Comparison of ENCODE assay signal across 12 cellular contexts in the genomic region with DNA sequence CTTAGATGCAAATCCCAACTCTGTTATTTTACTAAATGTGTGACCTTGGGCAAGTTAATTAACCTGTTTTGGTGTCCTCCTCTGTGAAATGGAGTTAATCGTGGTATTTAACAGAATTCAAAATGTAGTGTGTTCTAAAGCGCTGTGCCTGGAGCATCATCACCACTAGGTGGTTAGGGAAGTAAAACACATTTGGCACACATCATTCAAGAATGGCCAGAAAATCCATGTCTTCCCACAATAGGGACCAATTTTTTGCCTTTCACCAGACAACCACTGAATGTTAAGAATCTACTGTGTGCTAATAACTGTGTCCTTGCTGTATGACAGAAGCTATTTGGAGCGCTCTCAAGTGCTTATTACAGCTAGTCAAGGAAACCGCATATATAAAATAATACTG.
DNase-seq lines count a peak whose midpoint lies in the region; ATAC-seq, FAIRE-seq and TF ChIP-seq lines count a peak whose summit lies in the region.
"Had no signal": no experiment of that assay in that cellular context is flagged by ENCODE, and none has a peak within 500 bp of the region (broad histone marks: within the 10 kb centered on the region; RNA-seq: fewer than 3 reads in every experiment).

No MANE protein-coding gene starts in this region.

- no peak for TF ChIP-seq RAD21 in IMR-90 (IDR thresholded peaks at IDR 0.05; ENCODE audit: low read length)

- H3K27ac Mint-ChIP-seq in Calu3 (ENCODE audit: unreplicated experiment) = no peak overlapping the region
- H3K27ac Mint-ChIP-seq in stimulated activated effector memory CD8-positive, alpha-beta T cell treated with anti-CD3 and anti-CD28 coated beads, Interleukin-12 subunit alpha, Interleukin-12 subunit beta, amount 100 ng/mL, for 72 hours = no peak overlapping the region

- no peak overlapping the region for H3K4ac ChIP-seq in IMR-90 (ENCODE audit: low read depth, low read length)

- DNase-seq in Calu3 (no peak), IMR-90 (no peak), adipocyte (ENCODE audit: low read depth) (peak; percentile 39), keratinocyte (ENCODE audit: low read depth, low spot score) (no peak), kidney (no peak), NCI-H446 treated with DMSO at 0.1 percent for 48 hours (lab: John Stamatoyannopoulos, UW) (no peak), UCSD-AML1 (lab: John Stamatoyannopoulos, UW; ENCODE audit: unreplicated experiment) (no peak)
- no peak for DNase-seq in stimulated activated effector memory CD8-positive, alpha-beta T cell treated with anti-CD3 and anti-CD28 coated beads, Interleukin-12 subunit alpha, Interleukin-12 subunit beta, amount 100 ng/mL, for 72 hours (ENCODE audit: low spot score in 2 of 2)
- DNase-seq: amniotic stem cell; naive thymus-derived CD8-positive, alpha-beta T cell; NCI-H1436 had no signal

- peaks cover 41% of the 10 kb centered on the region for H3K36me3 Mint-ChIP-seq in Calu3 (ENCODE audit: insufficient read depth, unreplicated experiment)
- peaks cover 27% of the 10 kb centered on the region for H3K36me3 Mint-ChIP-seq in stimulated activated effector memory CD8-positive, alpha-beta T cell treated with anti-CD3 and anti-CD28 coated beads, Interleukin-12 subunit alpha, Interleukin-12 subunit beta, amount 100 ng/mL, for 72 hours
- H3K36me3 Mint-ChIP-seq: naive thymus-derived CD8-positive, alpha-beta T cell had no signal

- no peaks in the 10 kb centered on the region; the same call in 1 of the 2 replicates for H4K20me1 ChIP-seq in IMR-90 (ENCODE audit: insufficient read depth, low read length)
- H4K20me1 ChIP-seq in keratinocyte (ENCODE audit: control insufficient read depth, extremely low read depth, insufficient read depth, low read length) = no peaks in the 10 kb centered on the region

- no peaks in the 10 kb centered on the region for H3K9me3 ChIP-seq in IMR-90 (ENCODE audit: control insufficient read depth, insufficient read depth, low read length)
- no peaks in the 10 kb centered on the region for H3K9me3 ChIP-seq in adipocyte (ENCODE audit: control insufficient read depth, low read length)
- H3K9me3 ChIP-seq in keratinocyte (ENCODE audit: control insufficient read depth, low read depth, low read length) = no peaks in the 10 kb centered on the region
- H3K9me3 ChIP-seq in kidney (ENCODE audit: control insufficient read depth in 1 of 2, low read length in 2 of 2) = no peaks in the 10 kb centered on the region

- TF ChIP-seq CTCF in Calu3 (IDR thresholded peaks at IDR 0.05; ENCODE audit: unreplicated experiment) (peak; percentile 11), IMR-90 (conservative IDR thresholded peaks at IDR 0.05; ENCODE audit: low read depth, low read length) (no peak; the same call in 1 of the 2 replicates), keratinocyte (optimal IDR thresholded peaks at IDR 0.05 in 1 of 3, IDR thresholded peaks at IDR 0.05 in 1 of 3, conservative IDR thresholded peaks at IDR 0.05 in 1 of 3; ENCODE audit: extremely low read depth in 1 of 3, insufficient read depth in 2 of 3, low read length in 3 of 3) (peak; percentile 6 to 22 (median 14)), kidney (IDR thresholded peaks at IDR 0.05; ENCODE audit: borderline replicate concordance, extremely low read depth, insufficient read depth) (no peak)

- H3K9me1 ChIP-seq in IMR-90 (ENCODE audit: insufficient read depth, low read length) (no peaks in the 10 kb centered on the region), keratinocyte (ENCODE audit: control insufficient read depth, extremely low read depth, insufficient read depth, low read length) (no peaks in the 10 kb centered on the region)

- no peak overlapping the region for H4K5ac ChIP-seq in IMR-90 (ENCODE audit: low read depth, low read length)

- no peak for TF ChIP-seq POLR2A in IMR-90 (IDR thresholded peaks at IDR 0.05; ENCODE audit: low read depth, low read length)

- no peak overlapping the region for H4K8ac ChIP-seq in IMR-90 (ENCODE audit: low read depth in 2 of 2, low read length in 2 of 2)

- BruUV-seq in Calu3 (replicated peaks; lab: Mats Ljungman, UMichigan) (no TSS peak), IMR-90 (replicated peaks; lab: Mats Ljungman, UMichigan) (no TSS peak)

- H3K9ac ChIP-seq in IMR-90 (ENCODE audit: low read depth, low read length) = no peak overlapping the region
- H3K9ac ChIP-seq in adipocyte (ENCODE audit: low read length) = no peak overlapping the region
- H3K9ac ChIP-seq in keratinocyte (ENCODE audit: control insufficient read depth, extremely low read depth, insufficient read depth, low read length) = no peak overlapping the region
- no peak overlapping the region for H3K9ac ChIP-seq in kidney (ENCODE audit: low read length in 2 of 2)

- H2AK9ac ChIP-seq in IMR-90 (replicated peaks; ENCODE audit: low read depth, low read length, poor library complexity) = no peak overlapping the region

- no peak overlapping the region for H4K91ac ChIP-seq in IMR-90 (ENCODE audit: insufficient read depth, low read depth, low read length)

- H3K4me1 ChIP-seq in IMR-90 (ENCODE audit: control insufficient read depth, insufficient read depth, low read length) = no peaks in the 10 kb centered on the region; the same call in 1 of the 2 replicates
- H3K4me1 ChIP-seq in adipocyte (ENCODE audit: control insufficient read depth, insufficient read depth, low read length) = peaks cover 12% of the 10 kb centered on the region
- peaks cover 10% of the 10 kb centered on the region for H3K4me1 ChIP-seq in keratinocyte (ENCODE audit: control insufficient read depth, extremely low read depth, insufficient read depth, low read length)
- H3K4me1 ChIP-seq in kidney (ENCODE audit: control insufficient read depth in 1 of 2, insufficient read depth in 1 of 2, low read depth in 1 of 2, low read length in 2 of 2) = peaks cover 0 to 5% of the 10 kb centered on the region in 2 donors

- no peak overlapping the region for H3K56ac ChIP-seq in IMR-90 (ENCODE audit: extremely low read depth, insufficient read depth, low read length)

- no peak overlapping the region for H2BK15ac ChIP-seq in IMR-90 (ENCODE audit: low read depth, low read length)

- no peak for ATAC-seq in IMR-90 (ENCODE audit: low read depth)
- no peak for ATAC-seq in stimulated activated effector memory CD8-positive, alpha-beta T cell treated with anti-CD3 and anti-CD28 coated beads, Interleukin-12 subunit alpha, Interleukin-12 subunit beta, amount 100 ng/mL, for 72 hours
- ATAC-seq: naive thymus-derived CD8-positive, alpha-beta T cell had no signal

- H3K79me1 ChIP-seq in IMR-90 (ENCODE audit: low read depth in 1 of 2, low read length in 2 of 2) = peaks cover 0 to 3% of the 10 kb centered on the region in 2 experiments; a peak in 1 of 4 replicates

- H3K4me3 Mint-ChIP-seq in Calu3 (ENCODE audit: low read depth, unreplicated experiment) = no peak overlapping the region
- no peak overlapping the region for H3K4me3 Mint-ChIP-seq in stimulated activated effector memory CD8-positive, alpha-beta T cell treated with anti-CD3 and anti-CD28 coated beads, Interleukin-12 subunit alpha, Interleukin-12 subunit beta, amount 100 ng/mL, for 72 hours

- H3K27me3 ChIP-seq in IMR-90 (ENCODE audit: control insufficient read depth, insufficient read depth, low read length) = no peaks in the 10 kb centered on the region
- no peaks in the 10 kb centered on the region for H3K27me3 ChIP-seq in adipocyte (replicated peaks; ENCODE audit: control insufficient read depth, insufficient read depth, low read length)
- H3K27me3 ChIP-seq in keratinocyte (ENCODE audit: control insufficient read depth, extremely low read depth, insufficient read depth, low read length) = no peaks in the 10 kb centered on the region

- no peak overlapping the region for H2BK120ac ChIP-seq in IMR-90 (ENCODE audit: low read depth, low read length)

- no peak overlapping the region for H3K18ac ChIP-seq in IMR-90 (ENCODE audit: low read depth, low read length)

- peaks cover 16% of the 10 kb centered on the region for H3K79me2 ChIP-seq in keratinocyte (ENCODE audit: control insufficient read depth, insufficient read depth, low read length)

- in situ Hi-C loops in IMR-90 (cut with MboI; ENCODE audit: low sequenced_read_pairs) = no loop called here

- H3K9me3 Mint-ChIP-seq in Calu3 (ENCODE audit: low read depth, unreplicated experiment) = no peaks in the 10 kb centered on the region
- no peaks in the 10 kb centered on the region for H3K9me3 Mint-ChIP-seq in stimulated activated effector memory CD8-positive, alpha-beta T cell treated with anti-CD3 and anti-CD28 coated beads, Interleukin-12 subunit alpha, Interleukin-12 subunit beta, amount 100 ng/mL, for 72 hours
- H3K9me3 Mint-ChIP-seq: naive thymus-derived CD8-positive, alpha-beta T cell had no signal

- no peaks in the 10 kb centered on the region for H3K27me3 Mint-ChIP-seq in Calu3 (ENCODE audit: unreplicated experiment)
- H3K27me3 Mint-ChIP-seq: naive thymus-derived CD8-positive, alpha-beta T cell had no signal

- no peak overlapping the region for H2AK5ac ChIP-seq in IMR-90 (ENCODE audit: low read depth, low read length)

- H3K27ac ChIP-seq in IMR-90 (ENCODE audit: insufficient read depth, low read length) = no peak overlapping the region
- H3K27ac ChIP-seq in keratinocyte (ENCODE audit: control insufficient read depth, insufficient read depth, low read length) = no peak overlapping the region
- H3K27ac ChIP-seq in kidney (ENCODE audit: low read depth in 2 of 2, low read length in 2 of 2) = no peak overlapping the region

- H2AFZ ChIP-seq in IMR-90 (replicated peaks; ENCODE audit: low read length, poor library complexity) = no peak overlapping the region
- no peak overlapping the region for H2AFZ ChIP-seq in keratinocyte (ENCODE audit: control insufficient read depth, low read length)

- no peak overlapping the region for H3K23ac ChIP-seq in IMR-90 (ENCODE audit: low read depth, low read length)

- no peak overlapping the region for H3K14ac ChIP-seq in IMR-90 (replicated peaks; ENCODE audit: low read depth, low read length)

- no peak overlapping the region for H3K4me2 ChIP-seq in IMR-90 (ENCODE audit: low read depth, low read length)
- H3K4me2 ChIP-seq in keratinocyte (ENCODE audit: control insufficient read depth, extremely low read depth, insufficient read depth, low read depth, low read length) = no peak overlapping the region

- intact Hi-C loops in Calu3 (cut with micrococcal nuclease; ENCODE audit: unreplicated experiment) = no loop called here
- intact Hi-C loops in IMR-90 (cut with micrococcal nuclease) = loop anchor here (5.0 to 10.0 kb wide), 3 partner anchors 163 to 465 kb away; no protein-coding TSS in a partner anchor
- intact Hi-C loops in kidney (cut with DNase I) = no loop called here

- POLR2A ChIA-PET in IMR-90 (lab: Charles Lee; ENCODE audit: unreplicated experiment) = no interaction called here

- no peak overlapping the region for H2BK20ac ChIP-seq in IMR-90 (ENCODE audit: low read depth, low read length)

- CTCF ChIA-PET in Calu3 (lab: Charles Lee) (no interaction called here), IMR-90 (lab: Yijun Ruan, JAX) (no interaction called here)

- H3K4me3 ChIP-seq in IMR-90 (ENCODE audit: insufficient read depth, low read depth, low read length) (no peak overlapping the region), adipocyte (ENCODE audit: low read length) (no peak overlapping the region), keratinocyte (ENCODE audit: control insufficient read depth in 2 of 3, extremely low read depth in 1 of 3, insufficient read depth in 2 of 3, low read depth in 1 of 3, low read length in 3 of 3) (no peak overlapping the region), kidney (ENCODE audit: low read length in 2 of 2) (no peak overlapping the region)

- FAIRE-seq in keratinocyte (lab: Jason Lieb, UNC) (no peak), kidney (lab: Jason Lieb, UNC) (no peak)
- FAIRE-seq: GM12892 had no signal

- WGBS in IMR-90 (ENCODE audit: extremely low coverage in 2 of 2, insufficient read length in 1 of 2), 2 experiments = no CpG with 5 or more reads among the region's 4 CpGs

- H2BK5ac ChIP-seq in IMR-90 (ENCODE audit: low read depth, low read length, poor library complexity, severe bottlenecking) = no peak overlapping the region

- dilution Hi-C loops in IMR-90 (cut with HindIII; ENCODE audit: low sequenced_read_pairs, unreplicated experiment) (no loop called here), keratinocyte (cut with MboI; ENCODE audit: extremely low pct_ligation_motif_present, low sequenced_read_pairs) (loop anchor here (25.0 kb wide), 1 partner anchor 187 kb away; no protein-coding TSS in a partner anchor)

- no peaks in the 10 kb centered on the region for H3K4me1 Mint-ChIP-seq in Calu3 (ENCODE audit: low read depth, unreplicated experiment)
- H3K4me1 Mint-ChIP-seq in stimulated activated effector memory CD8-positive, alpha-beta T cell treated with anti-CD3 and anti-CD28 coated beads, Interleukin-12 subunit alpha, Interleukin-12 subunit beta, amount 100 ng/mL, for 72 hours = no peaks in the 10 kb centered on the region

- no peaks in the 10 kb centered on the region for H3K36me3 ChIP-seq in IMR-90 (ENCODE audit: control insufficient read depth, insufficient read depth, low read length)
- H3K36me3 ChIP-seq in adipocyte (ENCODE audit: control insufficient read depth, insufficient read depth, low read length, severe bottlenecking) = no peaks in the 10 kb centered on the region
- H3K36me3 ChIP-seq in keratinocyte (ENCODE audit: control insufficient read depth in 2 of 2, extremely low read depth in 1 of 2, insufficient read depth in 2 of 2, low read length in 2 of 2) = no peaks in the 10 kb centered on the region
- no peaks in the 10 kb centered on the region for H3K36me3 ChIP-seq in kidney (ENCODE audit: control insufficient read depth in 1 of 2, insufficient read depth in 2 of 2, low read length in 2 of 2)

Comparison
In these comparisons a context has a peak if more than half of its experiments do, and no peak if none do; other contexts are left out.
1. CTCF ChIP-seq: peak in Calu3 (single experiment) and keratinocyte (3 of 3); none in IMR-90 (single experiment) and kidney (single experiment).